Comparison of ENCODE assay signal across 24 cellular contexts in the genomic region with DNA sequence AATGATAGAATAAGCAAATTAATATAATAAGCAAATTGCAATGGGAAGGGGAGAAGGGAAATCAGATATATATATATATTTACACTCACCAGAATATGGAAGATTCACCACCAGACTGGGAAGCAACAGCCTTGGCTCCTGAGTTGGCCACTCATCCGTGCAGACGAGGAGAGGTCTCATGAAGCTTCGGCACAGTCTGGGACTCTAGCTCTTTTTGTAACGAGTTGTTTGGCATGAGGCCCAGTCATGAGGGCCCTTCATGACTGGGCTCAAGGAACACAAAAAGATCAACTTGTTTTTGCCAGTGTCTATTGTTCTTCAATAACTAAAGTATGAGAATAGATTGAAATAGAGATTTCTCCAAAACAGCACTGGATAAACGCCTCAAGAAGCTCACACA.
"Had no signal": no experiment of that assay in that cellular context is flagged by ENCODE, and none has a peak within 500 bp of the region (broad histone marks: within the 10 kb centered on the region; RNA-seq: fewer than 3 reads in every experiment).

No MANE protein-coding gene starts in this region.

- H3K4me3 Mint-ChIP-seq: activated naive CD4-positive, alpha-beta T cell treated with anti-CD3 and anti-CD28 coated beads for 36 hours; activated naive CD8-positive, alpha-beta T cell treated with anti-CD3 and anti-CD28 coated beads, Interleukin-2, amount 10 ng/mL, durations not matched to agents 7 days and 5 days; naive thymus-derived CD4-positive, alpha-beta T cell; neural crest cell; stimulated activated memory B cell treated with anti-CD40 and anti-IgM and Interleukin-4, amounts not matched to agents 10 μg/mL and 1 μg/mL and 100 μg/mL, for 72 hours had no signal

- H3K27ac ChIP-seq: breast epithelium, colonic mucosa, dorsolateral prefrontal cortex, esophagus squamous epithelium, gastroesophageal sphincter, sigmoid colon, stomach, suprapubic skin, uterus had no signal

- DNase-seq: activated CD4-positive, alpha-beta T cell treated with anti-CD3 and anti-CD28 coated beads for 1 hour; activated CD4-positive, alpha-beta T cell treated with anti-CD3 and anti-CD28 coated beads, Interleukin-2, amount 50 U/mL, for 1 hour; activated naive CD4-positive, alpha-beta T cell treated with anti-CD3 and anti-CD28 coated beads for 36 hours; activated naive CD8-positive, alpha-beta T cell treated with anti-CD3 and anti-CD28 coated beads, Interleukin-2, amount 10 ng/mL, durations not matched to agents 7 days and 5 days; activated T-cell treated with anti-CD3 and anti-CD28 coated beads, Interleukin-2, amount 50 U/mL, for 48 hours; amniotic stem cell; colonic mucosa; esophagus squamous epithelium; naive thymus-derived CD4-positive, alpha-beta T cell; sigmoid colon; stimulated activated CD4-positive, alpha-beta T cell treated with anti-CD3 and anti-CD28 coated beads, Interleukin-15, amount 100 ng/mL, for 24 hours; T-helper 9 cell; trophoblast cell; uterus had no signal

- H3K9me3 Mint-ChIP-seq: activated naive CD4-positive, alpha-beta T cell treated with anti-CD3 and anti-CD28 coated beads for 36 hours; activated naive CD8-positive, alpha-beta T cell treated with anti-CD3 and anti-CD28 coated beads, Interleukin-2, amount 10 ng/mL, durations not matched to agents 7 days and 5 days had no signal

- H3K27me3 Mint-ChIP-seq: activated naive CD8-positive, alpha-beta T cell treated with anti-CD3 and anti-CD28 coated beads, Interleukin-2, amount 10 ng/mL, durations not matched to agents 7 days and 5 days; naive thymus-derived CD4-positive, alpha-beta T cell; stimulated activated memory B cell treated with anti-CD40 and anti-IgM and Interleukin-4, amounts not matched to agents 10 μg/mL and 1 μg/mL and 100 μg/mL, for 72 hours had no signal

- ATAC-seq: gastroesophageal sphincter; left lobe of liver; naive thymus-derived CD4-positive, alpha-beta T cell; stimulated activated memory B cell treated with anti-CD40 and anti-IgM and Interleukin-4, amounts not matched to agents 10 μg/mL and 1 μg/mL and 100 μg/mL, for 72 hours had no signal

- H3K27me3 ChIP-seq: breast epithelium, colonic mucosa, dorsolateral prefrontal cortex, esophagus squamous epithelium, gastroesophageal sphincter, sigmoid colon, stomach, suprapubic skin, uterus had no signal

- H3K4me1 ChIP-seq: breast epithelium, colonic mucosa, esophagus squamous epithelium, gastroesophageal sphincter, sigmoid colon, stomach, suprapubic skin, uterus had no signal

- H3K4me1 Mint-ChIP-seq: activated naive CD8-positive, alpha-beta T cell treated with anti-CD3 and anti-CD28 coated beads, Interleukin-2, amount 10 ng/mL, durations not matched to agents 7 days and 5 days; naive thymus-derived CD4-positive, alpha-beta T cell; neural crest cell; stimulated activated memory B cell treated with anti-CD40 and anti-IgM and Interleukin-4, amounts not matched to agents 10 μg/mL and 1 μg/mL and 100 μg/mL, for 72 hours had no signal

- H3K27ac Mint-ChIP-seq: activated naive CD4-positive, alpha-beta T cell treated with anti-CD3 and anti-CD28 coated beads for 36 hours; activated naive CD8-positive, alpha-beta T cell treated with anti-CD3 and anti-CD28 coated beads, Interleukin-2, amount 10 ng/mL, durations not matched to agents 7 days and 5 days; naive thymus-derived CD4-positive, alpha-beta T cell; stimulated activated memory B cell treated with anti-CD40 and anti-IgM and Interleukin-4, amounts not matched to agents 10 μg/mL and 1 μg/mL and 100 μg/mL, for 72 hours had no signal

- H3K9me3 ChIP-seq: breast epithelium, colonic mucosa, esophagus squamous epithelium, gastroesophageal sphincter, sigmoid colon, suprapubic skin, uterus had no signal

- H3K36me3 ChIP-seq: breast epithelium, colonic mucosa, esophagus squamous epithelium, gastroesophageal sphincter, sigmoid colon, suprapubic skin, uterus had no signal

- H3K36me3 Mint-ChIP-seq: activated naive CD8-positive, alpha-beta T cell treated with anti-CD3 and anti-CD28 coated beads, Interleukin-2, amount 10 ng/mL, durations not matched to agents 7 days and 5 days; naive thymus-derived CD4-positive, alpha-beta T cell; stimulated activated memory B cell treated with anti-CD40 and anti-IgM and Interleukin-4, amounts not matched to agents 10 μg/mL and 1 μg/mL and 100 μg/mL, for 72 hours had no signal

- H3K4me3 ChIP-seq: breast epithelium, colonic mucosa, esophagus squamous epithelium, gastroesophageal sphincter, lung, sigmoid colon, smooth muscle cell, stomach, suprapubic skin, uterus had no signal
